8 cellular contexts compared by ENCODE assay signal in genomic region chr1:180981596-180982387, GRCh38. TPM values are rescaled to one million over a fixed set of nuclear protein-coding genes. Genes with fewer than 3 reads are reported as not detected.
A peak's percentile ranks its signal among the peaks of the same experiment; 100 is the strongest.
DNase-seq lines count a peak whose midpoint lies in the region; ATAC-seq and TF ChIP-seq lines count a peak whose summit lies in the region.

No MANE protein-coding gene starts in this region.

- H3K27me3 Mint-ChIP-seq in CD8-positive, alpha-beta T cell (ENCODE audit: low read depth): no peaks in the 10 kb centered on the region

- peak overlapping the region; percentile 49 for H3K27ac Mint-ChIP-seq in CD8-positive, alpha-beta T cell

- ATAC-seq in CD8-positive, alpha-beta T cell: peak; percentile 91
- ATAC-seq in GM21528 (IDR thresholded peaks at IDR 0.05; ENCODE audit: low FRiP score, unreplicated experiment) (peak; percentile 67), aorta (ENCODE audit: low FRiP score) (no peak)

- H3K4me3 Mint-ChIP-seq in CD8-positive, alpha-beta T cell: no peak overlapping the region

- CTCF ChIA-PET in CD8-positive, alpha-beta T cell (lab: Charles Lee): interaction anchor here (0.7 to 2.3 kb wide), 3 partner anchors 10 to 160 kb away, joined by 3 to 7 read pairs (median 3); partner anchors contain the start of gene MR1

- DNase-seq in CD8-positive, alpha-beta T cell: peak in 6 of 7 experiments; percentile 7 to 62 (median 38)
- DNase-seq in NCI-H2107 (lab: John Stamatoyannopoulos, UW) (peak; percentile 13), astrocyte of the hippocampus (ENCODE audit: low read depth, low spot score) (peak; percentile 43), NCI-H2029 treated with DMSO at 0.1 percent for 48 hours (lab: John Stamatoyannopoulos, UW) (no peak), aorta (no peak), NCI-H2227 treated with DMSO at 0.1 percent for 48 hours (lab: John Stamatoyannopoulos, UW) (no peak)
- DNase-seq in stimulated activated CD8-positive, alpha-beta memory T cell treated with anti-CD3 and anti-CD28 coated beads, Interleukin-15, amount 100 ng/mL, for 4 hours (ENCODE audit: low read depth in 2 of 2): peak; percentile 4 to 22

- peaks cover 15% of the 10 kb centered on the region for H3K4me1 ChIP-seq in CD8-positive, alpha-beta T cell (ENCODE audit: insufficient read depth, low read length)
- H3K4me1 ChIP-seq in aorta (ENCODE audit: control insufficient read depth in 1 of 2, insufficient read depth in 2 of 2, low read length in 2 of 2): peaks cover 0 to 4% of the 10 kb centered on the region in 2 donors

- H3K9me3 ChIP-seq in CD8-positive, alpha-beta T cell (ENCODE audit: low read length): no peaks in the 10 kb centered on the region
- H3K9me3 ChIP-seq in aorta (ENCODE audit: control insufficient read depth, low read length): no peaks in the 10 kb centered on the region

- peaks cover 27% of the 10 kb centered on the region for H3K4me1 Mint-ChIP-seq in CD8-positive, alpha-beta T cell (ENCODE audit: low read depth)

- H3K4me3 ChIP-seq in CD8-positive, alpha-beta T cell (ENCODE audit: low read depth, low read length): no peak overlapping the region
- no peak overlapping the region for H3K4me3 ChIP-seq in aorta (ENCODE audit: low read length in 2 of 2)

- peaks cover 78% of the 10 kb centered on the region for H3K36me3 Mint-ChIP-seq in CD8-positive, alpha-beta T cell

- peaks cover 15% of the 10 kb centered on the region for H3K36me3 ChIP-seq in CD8-positive, alpha-beta T cell (ENCODE audit: insufficient read depth, low read length)
- peaks cover 5 to 9% of the 10 kb centered on the region in 2 donors for H3K36me3 ChIP-seq in aorta (ENCODE audit: control insufficient read depth in 1 of 2, insufficient read depth in 2 of 2, low read length in 1 of 2)

- H3K27ac ChIP-seq in CD8-positive, alpha-beta T cell (ENCODE audit: low read depth, low read length): no peak overlapping the region
- no peak overlapping the region for H3K27ac ChIP-seq in aorta (ENCODE audit: low read depth in 1 of 2, low read length in 2 of 2)

- no peak for TF ChIP-seq CTCF in CD8-positive, alpha-beta T cell (IDR thresholded peaks at IDR 0.05)

- no peaks in the 10 kb centered on the region for H3K27me3 ChIP-seq in CD8-positive, alpha-beta T cell (ENCODE audit: insufficient read depth, low read length)
- no peaks in the 10 kb centered on the region for H3K27me3 ChIP-seq in aorta (ENCODE audit: control insufficient read depth in 1 of 2, insufficient read depth in 2 of 2, low read length in 1 of 2)

- POLR2A ChIA-PET in CD8-positive, alpha-beta T cell (lab: Charles Lee): no interaction called here

- intact Hi-C loops in CD8-positive, alpha-beta T cell (cut with DNase I, micrococcal nuclease): loop anchor here in 1 of 2 experiments (5.0 kb wide), 1 partner anchor 41 kb away; the partner anchor contains the start of gene STX6
- intact Hi-C loops in aorta (cut with DNase I): no loop called here

- WGBS in aorta, 2 donors: 57 to 59% methylated on average over 11 of the region's 11 CpGs

- no peaks in the 10 kb centered on the region for H3K9me3 Mint-ChIP-seq in CD8-positive, alpha-beta T cell

RNA-seq across cellular contexts. Expression of gene STX6, which starts 40.9 kb away (rescaled TPM):
- 1 to 10 TPM; 4.9 to 5.2 TPM for total RNA-seq in CD8-positive, alpha-beta T cell
- total RNA-seq in aorta: 10 to 100 TPM; 19.6 to 21.4 TPM
- 10 to 100 TPM in 1 of 2 donors, 1 to 10 TPM in 1; 6.8 to 11.0 TPM for polyA plus RNA-seq in aorta

RNA-seq across cellular contexts. Expression of gene MR1, which starts 52.0 kb away (rescaled TPM):
- total RNA-seq in CD8-positive, alpha-beta T cell: 10 to 100 TPM; 15.4 to 16.0 TPM
- total RNA-seq in aorta: 10 to 100 TPM; 22.0 to 23.9 TPM
- 10 to 100 TPM in 1 of 2 donors, 1 to 10 TPM in 1; 3.8 to 14.8 TPM for polyA plus RNA-seq in aorta

Comparison
In these comparisons a context has a peak if more than half of its experiments do, and no peak if none do; other contexts are left out.
1. DNase-seq: peak in CD8-positive, alpha-beta T cell (6 of 7), NCI-H2107 (single experiment), astrocyte of the hippocampus (single experiment) and stimulated activated CD8-positive, alpha-beta memory T cell treated with anti-CD3 and anti-CD28 coated beads, Interleukin-15, amount 100 ng/mL, for 4 hours (2 of 2); none in NCI-H2029 treated with DMSO at 0.1 percent for 48 hours (single experiment), aorta (0 of 2) and NCI-H2227 treated with DMSO at 0.1 percent for 48 hours (single experiment).